ENCODE assay signal across 22 cellular contexts in genomic region chr17:79298801-79299200, GRCh38.
"Had no signal": no experiment of that assay in that cellular context is flagged by ENCODE, and none has a peak within 500 bp of the region (broad histone marks: within the 10 kb centered on the region; RNA-seq: fewer than 3 reads in every experiment).

No MANE protein-coding gene starts in this region.

- H3K4me2 ChIP-seq: hepatocyte had no signal

- H3K4me3 ChIP-seq: dorsolateral prefrontal cortex, hepatocyte, lower lobe of right lung, ovary, psoas muscle, suprapubic skin, transverse colon, vagina had no signal

- H3K36me3 ChIP-seq: lower lobe of right lung, ovary, suprapubic skin, transverse colon, vagina had no signal

- H3K4me1 ChIP-seq: foreskin keratinocyte, lower lobe of right lung, psoas muscle, suprapubic skin, transverse colon, vagina had no signal

- DNase-seq: activated CD4-positive, alpha-beta T cell treated with anti-CD3 and anti-CD28 coated beads, Interleukin-2, amount 10 ng/mL, durations not matched to agents 24 days and 14 days; activated CD8-positive, alpha-beta T cell treated with anti-CD3 and anti-CD28 coated beads for 36 hours; activated naive CD4-positive, alpha-beta T cell treated with Interleukin-2 at 50 U/mL for 16 hours; activated naive CD8-positive, alpha-beta T cell treated with anti-CD3 and anti-CD28 coated beads, Interleukin-2, amount 50 U/mL, for 24 hours; activated T-cell treated with anti-CD3 and anti-CD28 coated beads, Interleukin-2, amount 50 U/mL, for 24 hours; caudate nucleus; dorsolateral prefrontal cortex; foreskin keratinocyte; left cardiac atrium; lower lobe of right lung; naive thymus-derived CD8-positive, alpha-beta T cell; ovary; psoas muscle; right cardiac atrium; small intestine; stimulated activated CD4-positive, alpha-beta T cell treated with anti-CD3 and anti-CD28 coated beads, Interleukin-15, amount 100 ng/mL, for 24 hours; stimulated activated CD4-positive, alpha-beta T cell treated with anti-CD3 and anti-CD28 coated beads, Interleukin-2, amount 100 ng/mL, for 48 hours; stimulated activated naive CD8-positive, alpha-beta T cell treated with anti-CD3 and anti-CD28 coated beads, Interleukin-15, amount 100 ng/mL, for 72 hours; transverse colon had no signal

- H3K9me3 ChIP-seq: lower lobe of right lung, ovary, psoas muscle, suprapubic skin, transverse colon, vagina had no signal

- H3K27ac ChIP-seq: dorsolateral prefrontal cortex, foreskin keratinocyte, hepatocyte, lower lobe of right lung, ovary, psoas muscle, suprapubic skin, transverse colon, vagina had no signal

- H3K27me3 ChIP-seq: foreskin keratinocyte, ovary, vagina had no signal
